Comparison of ENCODE assay signal across 8 cellular contexts in the genomic region with DNA sequence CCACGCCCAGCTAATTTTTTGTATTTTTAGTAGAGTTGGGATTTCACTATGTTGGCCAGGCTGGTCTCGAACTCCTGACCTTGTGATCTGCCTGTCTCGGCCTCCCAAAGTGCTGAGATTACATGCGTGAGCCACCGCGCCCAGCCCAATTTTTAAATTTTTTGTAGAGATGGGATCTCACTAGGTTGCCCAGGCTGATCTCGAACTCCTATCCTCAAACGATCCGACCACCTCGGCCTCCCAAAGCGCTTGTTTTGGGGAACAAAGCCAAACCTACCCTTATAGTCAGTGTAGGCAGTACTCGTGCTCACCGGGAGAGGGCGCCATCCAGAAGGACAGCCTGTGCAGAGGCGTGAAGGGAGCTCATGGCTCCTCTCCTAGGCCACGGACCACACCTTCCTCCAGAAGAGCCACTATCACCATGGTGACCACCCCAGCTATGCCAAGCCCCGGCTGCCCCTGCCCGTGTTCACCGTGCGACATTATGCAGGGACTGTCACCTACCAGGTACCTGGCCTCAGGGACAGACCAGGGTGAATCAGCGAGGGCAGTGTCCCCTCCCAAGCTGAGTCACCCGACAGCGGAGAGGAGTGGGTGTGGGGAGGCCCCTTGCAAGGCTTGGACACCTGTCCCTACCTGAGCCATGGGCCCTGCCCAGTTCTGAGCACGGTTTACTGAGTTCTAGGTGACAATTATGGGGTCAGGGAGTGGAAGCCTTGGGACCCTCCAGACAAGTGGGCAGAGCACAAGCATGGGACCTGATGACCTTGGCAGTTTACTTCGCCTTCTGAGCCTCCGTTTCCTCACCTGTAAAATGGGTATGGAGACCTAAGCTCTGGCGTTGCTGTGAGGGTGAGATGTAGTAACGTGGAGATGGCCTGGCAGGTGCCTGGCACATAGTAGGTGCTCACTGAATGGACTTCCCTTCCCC. TPM values are rescaled to one million over a fixed set of nuclear protein-coding genes. Genes with fewer than 3 reads are reported as not detected.
A peak's percentile ranks its signal among the peaks of the same experiment; 100 is the strongest.
DNase-seq lines count a peak whose midpoint lies in the region; ATAC-seq and TF ChIP-seq lines count a peak whose summit lies in the region.

No MANE protein-coding gene starts in this region.

- H3K4me1 Mint-ChIP-seq in activated T-helper 17 cell treated with anti-CD3 and anti-CD28 coated beads, Interleukin-2, amount 50 U/mL, for 72 hours = no peaks in the 10 kb centered on the region

- H3K27me3 Mint-ChIP-seq in activated T-helper 17 cell treated with anti-CD3 and anti-CD28 coated beads, Interleukin-2, amount 50 U/mL, for 72 hours = no peaks in the 10 kb centered on the region

- TF ChIP-seq POLR2A in sigmoid colon (IDR thresholded peaks at IDR 0.05) = no peak

- intact Hi-C loops in sigmoid colon (cut with DNase I) = no loop called here

- no peaks in the 10 kb centered on the region for H3K4me1 ChIP-seq in sigmoid colon

- DNase-seq in COR-L47 (lab: John Stamatoyannopoulos, UW) = peak; percentile 33
- peak; percentile 90 for DNase-seq in HuH-7 (ENCODE audit: low spot score)
- DNase-seq in RPMI7951 (ENCODE audit: low read depth) = peak; percentile 38
- peak; percentile 38 for DNase-seq in glomerular visceral epithelial cell (ENCODE audit: extremely low spot score)
- peak; percentile 64 for DNase-seq in sigmoid colon

- no peak overlapping the region for H3K4me3 ChIP-seq in sigmoid colon

- H3K9me3 Mint-ChIP-seq in activated T-helper 17 cell treated with anti-CD3 and anti-CD28 coated beads, Interleukin-2, amount 50 U/mL, for 72 hours = no peaks in the 10 kb centered on the region

- no peak overlapping the region for H3K27ac Mint-ChIP-seq in activated T-helper 17 cell treated with anti-CD3 and anti-CD28 coated beads, Interleukin-2, amount 50 U/mL, for 72 hours

- no peaks in the 10 kb centered on the region for H3K9me3 ChIP-seq in sigmoid colon

- 29 to 70% methylated on average over 28 of the region's 28 CpGs for WGBS in sigmoid colon, 2 donors

- no peaks in the 10 kb centered on the region for H3K36me3 Mint-ChIP-seq in activated T-helper 17 cell treated with anti-CD3 and anti-CD28 coated beads, Interleukin-2, amount 50 U/mL, for 72 hours (ENCODE audit: low read depth)

- no peaks in the 10 kb centered on the region for H3K36me3 ChIP-seq in sigmoid colon

- no peak overlapping the region for H3K4me3 Mint-ChIP-seq in activated T-helper 17 cell treated with anti-CD3 and anti-CD28 coated beads, Interleukin-2, amount 50 U/mL, for 72 hours

- peak; percentile 11 to 65 (median 44) for TF ChIP-seq CTCF in sigmoid colon (IDR thresholded peaks at IDR 0.05)

- H3K27me3 ChIP-seq in sigmoid colon = no peaks in the 10 kb centered on the region

- TF ChIP-seq EP300 in sigmoid colon (IDR thresholded peaks at IDR 0.05) = no peak

- peak; percentile 83 for ATAC-seq in activated T-helper 17 cell treated with anti-CD3 and anti-CD28 coated beads, Interleukin-2, amount 50 U/mL, for 72 hours (replicated peaks)
- ATAC-seq in HG03342 (IDR thresholded peaks at IDR 0.05; ENCODE audit: unreplicated experiment) (no peak), GM21717 (IDR thresholded peaks at IDR 0.05; ENCODE audit: unreplicated experiment) (no peak)

- H3K27ac ChIP-seq in sigmoid colon = no peak overlapping the region

RNA-seq across cellular contexts. Expression of a gene that starts 13.7 kb away (rescaled TPM):
- under 0.01 TPM in 1 of 2 replicates, not detected in the other for total RNA-seq in RPMI7951 (2014; rRNA removed; shearing (Covaris generic))
- 10 to 100 TPM; 10.2 to 44.5 TPM for total RNA-seq in activated T-helper 17 cell treated with anti-CD3 and anti-CD28 coated beads, Interleukin-2, amount 50 U/mL, for 72 hours
- 100 to 1,000 TPM in 1 of 4 donors, 10 to 100 TPM in 3; 33.1 to 117 (median 52.0) TPM for total RNA-seq in sigmoid colon
- polyA plus RNA-seq in sigmoid colon = 100 to 1,000 TPM; 212 to 460 (median 250) TPM

RNA-seq across cellular contexts. Expression of a gene that starts 31.9 kb away (rescaled TPM):
- not detected in 2 replicates for total RNA-seq in RPMI7951 (2014; rRNA removed; shearing (Covaris generic))
- under 1 TPM in 1 of 2 donors, not detected in 1; 0.21 TPM for total RNA-seq in activated T-helper 17 cell treated with anti-CD3 and anti-CD28 coated beads, Interleukin-2, amount 50 U/mL, for 72 hours
- total RNA-seq in sigmoid colon = 1 to 10 TPM in 3 of 4 donors, under 1 TPM in 1; 0.82 to 7.2 (median 3.8) TPM
- 10 to 100 TPM in 1 of 3 donors, 1 to 10 TPM in 2; 5.5 to 29.6 (median 6.0) TPM for polyA plus RNA-seq in sigmoid colon

Comparison
In these comparisons a context has a peak if more than half of its experiments do, and no peak if none do; other contexts are left out.
1. DNase-seq: peak in every context shown above with its lines; median percentile 90 in HuH-7; 64 in sigmoid colon; 38 in RPMI7951; 38 in glomerular visceral epithelial cell; 33 in COR-L47.
2. RNA of a gene that starts 13.7 kb away (total RNA-seq): 33.1 to 117 TPM in sigmoid colon and 10.2 to 44.5 TPM in activated T-helper 17 cell treated with anti-CD3 and anti-CD28 coated beads, Interleukin-2, amount 50 U/mL, for 72 hours; under 0.01 TPM in RPMI7951; every median in the first group is over 10 times any median in the second.